ENCODE assay signal across 9 cellular contexts in the genomic region with DNA sequence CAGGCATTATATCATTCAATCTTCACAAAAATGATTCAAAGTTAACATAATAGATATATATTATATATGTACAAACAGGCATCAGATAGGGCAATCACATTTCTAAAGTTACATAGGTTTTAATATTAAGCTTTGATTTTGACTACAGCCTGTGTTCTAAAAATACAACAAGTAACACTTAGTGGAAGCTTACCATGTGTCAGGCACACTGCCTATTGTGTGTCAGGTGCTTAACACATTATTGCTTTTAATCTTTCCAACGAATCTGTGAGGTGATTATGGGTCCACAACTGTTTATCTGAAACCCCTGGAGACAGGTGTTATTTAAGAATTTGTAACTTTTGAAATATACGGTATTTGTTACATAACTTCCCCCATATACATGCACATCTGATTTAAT. TPM values are rescaled to one million over a fixed set of nuclear protein-coding genes. Genes with fewer than 3 reads are reported as not detected.
"Had no signal": no experiment of that assay in that cellular context is flagged by ENCODE, and none has a peak within 500 bp of the region (broad histone marks: within the 10 kb centered on the region; RNA-seq: fewer than 3 reads in every experiment).

No MANE protein-coding gene starts in this region.

- ATAC-seq: HCT116, HepG2 had no signal

- H3K27ac ChIP-seq: GM23248, HL-60 had no signal

- H3K4me3 ChIP-seq: GM23248, HAP-1 had no signal

- DNase-seq: GM23248, GOT3, H7, HFFc6 had no signal

- H3K4me1 ChIP-seq: HAP-1 had no signal

- H3K9me3 ChIP-seq: HAP-1 had no signal

RNA-seq across cellular contexts. Expression of a gene that starts 25.2 kb away (rescaled TPM):
- total RNA-seq: HepG2 had no signal
- polyA plus RNA-seq: HepG2, IgD-negative memory B cell had no signal
